In genomic region chr5:128537306-128537998, GRCh38 we compare ENCODE assay signal across 1 cellular context.
TF ChIP-seq lines count a peak whose summit lies in the region.

No MANE protein-coding gene starts in this region.

TF ChIP-seq in H1, 55 proteins besides CTCF, POLR2A, EP300 and RAD21 (continued from another document):
- TF ChIP-seq CHD7 (IDR thresholded peaks at IDR 0.05; ENCODE audit: insufficient replicate concordance, low read length) (no peak), HDAC6 (IDR thresholded peaks at IDR 0.05; ENCODE audit: low read depth, low read length) (no peak), SAP30 (IDR thresholded peaks at IDR 0.05; ENCODE audit: insufficient read depth, insufficient replicate concordance, low read length) (no peak), SRF (IDR thresholded peaks at IDR 0.05; ENCODE audit: low read depth, low read length) (no peak), YY1 (IDR thresholded peaks at IDR 0.05; ENCODE audit: low read depth, low read length) (no peak), RFX5 (IDR thresholded peaks at IDR 0.05; ENCODE audit: borderline replicate concordance, low read depth, low read length) (no peak), ASH2L (IDR thresholded peaks at IDR 0.05; ENCODE audit: low read length) (peak; percentile 66), CHD1 (IDR thresholded peaks at IDR 0.05; ENCODE audit: low read depth, low read length) (no peak), TCF12 (IDR thresholded peaks at IDR 0.05; ENCODE audit: low read depth, low read length) (no peak), KDM4A (IDR thresholded peaks at IDR 0.05; ENCODE audit: low read depth, low read length, severe bottlenecking) (peak; percentile 35), BACH1 (IDR thresholded peaks at IDR 0.05; ENCODE audit: low read length) (no peak), SUZ12 (IDR thresholded peaks at IDR 0.05; ENCODE audit: low read length) (peak; percentile 26; the same call in 1 of the 2 replicates), NRF1 (IDR thresholded peaks at IDR 0.05; ENCODE audit: low read depth, low read length) (no peak), HDAC2 (IDR thresholded peaks at IDR 0.05; ENCODE audit: borderline replicate concordance in 1 of 2, low read depth in 2 of 2, low read length in 2 of 2) (no peak), GTF2F1 (IDR thresholded peaks at IDR 0.05; ENCODE audit: borderline replicate concordance, low read depth, low read length) (no peak), CHD2 (IDR thresholded peaks at IDR 0.05; ENCODE audit: low read length) (peak; percentile 55; the same call in 1 of the 2 replicates), PHF8 (conservative IDR thresholded peaks at IDR 0.05; ENCODE audit: low read depth, low read length) (no peak; the same call in 1 of the 2 replicates), CEBPB (IDR thresholded peaks at IDR 0.05; ENCODE audit: low read depth, low read length) (peak; percentile 59), MAX (IDR thresholded peaks at IDR 0.05) (no peak; the same call in none of the 2 replicates), RBBP5 (IDR thresholded peaks at IDR 0.05; ENCODE audit: borderline replicate concordance, low read depth, low read length) (0 out of 2 replicates have a peak, but pooled peaks have one; percentile 37), TAF7 (optimal IDR thresholded peaks at IDR 0.05; ENCODE audit: borderline replicate concordance, low read depth, low read length) (peak; percentile 3)
TF ChIP-seq in H1: peak in this region for 9.
